In the genomic region with DNA sequence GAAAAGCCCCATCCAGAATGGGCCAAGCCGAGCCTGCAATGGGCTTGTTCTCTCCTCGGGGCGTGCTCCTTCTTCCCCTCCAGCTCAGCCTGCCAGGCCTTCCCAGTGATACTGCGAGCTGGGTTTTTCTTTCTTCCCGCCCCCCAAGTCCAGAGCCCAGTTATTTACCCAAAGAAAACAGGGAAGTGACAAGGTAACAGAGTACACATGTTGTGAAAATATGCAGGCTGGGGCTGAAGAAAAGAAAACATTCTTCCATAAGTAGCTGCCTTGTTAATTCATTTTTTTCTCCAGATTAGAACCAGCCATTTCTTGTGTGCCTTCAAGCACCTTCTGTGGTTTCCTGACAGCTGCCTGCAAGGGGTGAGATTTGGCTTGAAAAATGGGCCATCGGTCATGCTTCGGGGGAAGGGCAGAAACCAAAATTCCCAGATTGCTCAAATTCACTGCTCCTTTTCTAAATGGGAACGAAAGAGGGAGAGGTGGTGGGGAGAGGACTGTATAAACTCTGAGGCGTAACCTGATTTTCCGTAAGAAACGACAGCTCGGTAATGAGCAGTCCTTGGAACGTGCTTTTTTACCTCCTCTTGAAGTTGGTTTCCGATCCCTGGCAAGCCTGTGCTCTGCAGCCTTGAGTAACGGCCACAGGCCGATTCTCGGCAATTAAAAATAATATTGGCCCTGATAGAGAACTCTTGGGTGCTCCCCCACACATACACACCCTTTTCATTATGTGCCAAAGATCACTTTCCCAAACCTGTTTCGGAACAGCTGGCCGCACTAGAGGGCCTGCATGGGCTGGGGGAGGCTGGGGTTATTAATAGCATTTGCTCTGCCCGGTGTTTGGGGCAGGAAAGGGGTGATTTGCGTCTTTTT, we compare ENCODE assay signal across 11 cellular contexts.
DNase-seq lines count a peak whose midpoint lies in the region; ATAC-seq and TF ChIP-seq lines count a peak whose summit lies in the region.
"Had no signal": no experiment of that assay in that cellular context is flagged by ENCODE, and none has a peak within 500 bp of the region (broad histone marks: within the 10 kb centered on the region; RNA-seq: fewer than 3 reads in every experiment).

No MANE protein-coding gene starts in this region.

- peak overlapping the region; percentile 17 for H3K4me2 ChIP-seq in trophoblast cell (ENCODE audit: low read length)

- DNase-seq in BJ (ENCODE audit: low read depth) (peak; percentile 86), WTC11 (ENCODE audit: low spot score) (no peak), left ventricle myocardium inferior (no peak), trophoblast cell (peak; percentile 62 to 67), NCI-H1930 (lab: John Stamatoyannopoulos, UW) (no peak), SKM-1 (lab: John Stamatoyannopoulos, UW; ENCODE audit: unreplicated experiment) (no peak), COLO829 (ENCODE audit: low spot score) (no peak)
- DNase-seq: NCI-H1436 treated with DMSO at 0.1 percent for 48 hours, T-helper 1 cell had no signal

- H3K18ac ChIP-seq in trophoblast cell (ENCODE audit: low read length), result peak overlapping the region; percentile 88

- H3K27ac Mint-ChIP-seq in WTC11, result peak overlapping the region; percentile 56; the same call in 1 of the 2 replicates

- H3K4ac ChIP-seq in trophoblast cell (ENCODE audit: low read depth, low read length), result peak overlapping the region; percentile 81

- no peaks in the 10 kb centered on the region for H3K36me3 Mint-ChIP-seq in WTC11

- H2AFZ ChIP-seq in trophoblast cell (ENCODE audit: insufficient read depth, low read length, poor library complexity), result no peak overlapping the region

- H3K23ac ChIP-seq in trophoblast cell (ENCODE audit: low read length), result no peak overlapping the region

- H3K9me3 ChIP-seq in left ventricle myocardium inferior (replicated peaks), result no peaks in the 10 kb centered on the region
- no peaks in the 10 kb centered on the region for H3K9me3 ChIP-seq in trophoblast cell (ENCODE audit: insufficient read depth, low read depth, low read length)

- H4K91ac ChIP-seq in trophoblast cell (ENCODE audit: low read depth, low read length), result peak overlapping the region; percentile 96

- H3K27me3 ChIP-seq in BJ (ENCODE audit: control insufficient read depth, insufficient read depth, low read length) (no peaks in the 10 kb centered on the region), left ventricle myocardium inferior (ENCODE audit: low read depth) (no peaks in the 10 kb centered on the region), trophoblast cell (ENCODE audit: insufficient read depth, low read length) (no peaks in the 10 kb centered on the region)

- intact Hi-C loops in left ventricle myocardium inferior (cut with micrococcal nuclease), result no loop called here

- H2BK12ac ChIP-seq in trophoblast cell (ENCODE audit: low read length), result peak overlapping the region; percentile 97

- H3K14ac ChIP-seq in trophoblast cell (ENCODE audit: low read length), result peak overlapping the region; percentile 83

- no peak overlapping the region for H4K12ac ChIP-seq in trophoblast cell (ENCODE audit: low read depth, low read length)

- peak overlapping the region; percentile 26 for H4K8ac ChIP-seq in trophoblast cell (ENCODE audit: low read depth, low read length)

- ATAC-seq in WTC11 (no peak; the same call in 1 of the 2 replicates), HG03342 (IDR thresholded peaks at IDR 0.05; ENCODE audit: unreplicated experiment) (no peak)

- peaks cover 30% of the 10 kb centered on the region for H3K4me1 Mint-ChIP-seq in WTC11

- CTCF ChIA-PET in BJ (lab: Yijun Ruan, JAX) (interaction anchor here (0.6 to 1.2 kb wide), 3 partner anchors 130 to 314 kb away, joined by 3 read pairs; no protein-coding TSS in a partner anchor), WTC11 (lab: Charles Lee) (no interaction called here)

- peaks cover 43% of the 10 kb centered on the region for H3K79me1 ChIP-seq in trophoblast cell (ENCODE audit: low read length)

- peaks cover 7% of the 10 kb centered on the region for H3K79me2 ChIP-seq in trophoblast cell (ENCODE audit: control insufficient read depth, insufficient read depth, low read length, poor library complexity)

- H3K27me3 Mint-ChIP-seq in WTC11 (ENCODE audit: low read depth), result no peaks in the 10 kb centered on the region; the same call in 1 of the 2 replicates

- TF ChIP-seq CTCF in BJ (IDR thresholded peaks at IDR 0.05; ENCODE audit: insufficient read depth, low read depth, low read length), result no peak
- TF ChIP-seq CTCF in WTC11 (IDR thresholded peaks at IDR 0.05), result no peak
- no peak for TF ChIP-seq CTCF in left ventricle myocardium inferior (IDR thresholded peaks at IDR 0.05; ENCODE audit: borderline replicate concordance)

- H3K9me3 Mint-ChIP-seq in WTC11, result peaks cover 2% of the 10 kb centered on the region; the same call in 1 of the 2 replicates

- no peak overlapping the region for H3K9ac ChIP-seq in trophoblast cell (ENCODE audit: low read length)

- no peaks in the 10 kb centered on the region; the same call in 1 of the 2 replicates for H3K36me3 ChIP-seq in BJ (ENCODE audit: control insufficient read depth, insufficient read depth, low read length)
- no peaks in the 10 kb centered on the region for H3K36me3 ChIP-seq in left ventricle myocardium inferior
- no peaks in the 10 kb centered on the region for H3K36me3 ChIP-seq in trophoblast cell (ENCODE audit: control insufficient read depth in 1 of 2, insufficient read depth in 2 of 2, low read length in 2 of 2)

- peak overlapping the region; percentile 76 for H2AK5ac ChIP-seq in trophoblast cell (ENCODE audit: low read length)

- H3K4me3 ChIP-seq in BJ (ENCODE audit: low read depth, low read length) (no peak overlapping the region), left ventricle myocardium inferior (no peak overlapping the region), trophoblast cell (ENCODE audit: low read depth, low read length) (no peak overlapping the region)

- WGBS in trophoblast cell (ENCODE audit: extremely low coverage, insufficient coverage, insufficient read length), result no CpG with 5 or more reads among the region's 21 CpGs

- H3K4me1 ChIP-seq in left ventricle myocardium inferior, result peaks cover 57% of the 10 kb centered on the region
- peaks cover 30 to 45% of the 10 kb centered on the region in 2 experiments for H3K4me1 ChIP-seq in trophoblast cell (ENCODE audit: control insufficient read depth in 1 of 2, insufficient read depth in 2 of 2, low read length in 2 of 2)

- no peak overlapping the region for H3K4me3 Mint-ChIP-seq in WTC11

- H2BK120ac ChIP-seq in trophoblast cell (ENCODE audit: insufficient read depth, low read length, poor library complexity), result peak overlapping the region; percentile 93

- H3K27ac ChIP-seq in left ventricle myocardium inferior (replicated peaks) (peak overlapping the region; percentile 78), trophoblast cell (ENCODE audit: low read depth, low read length) (peak overlapping the region; percentile 76)
- H3K27ac ChIP-seq: C4-2B had no signal

- POLR2A ChIA-PET in BJ (lab: Charles Lee) (no interaction called here), WTC11 (lab: Charles Lee) (no interaction called here)

- H2BK5ac ChIP-seq in trophoblast cell (ENCODE audit: low read depth, low read length, poor library complexity), result peak overlapping the region; percentile 71

TF ChIP-seq in WTC11, 78 proteins besides CTCF, POLR2A, EP300 and RAD21 (continues in another document):
- TF ChIP-seq JAZF1 (CRISPR knock-in tag; IDR thresholded peaks at IDR 0.05) (no peak), SMAD3 (CRISPR knock-in tag; IDR thresholded peaks at IDR 0.05; ENCODE audit: borderline replicate concordance) (no peak), GTF2I (CRISPR knock-in tag; conservative IDR thresholded peaks at IDR 0.05) (no peak), TP53 (CRISPR knock-in tag; IDR thresholded peaks at IDR 0.05) (no peak), NR2C2 (CRISPR knock-in tag; IDR thresholded peaks at IDR 0.05) (no peak)
- TF ChIP-seq, protein P1, sequence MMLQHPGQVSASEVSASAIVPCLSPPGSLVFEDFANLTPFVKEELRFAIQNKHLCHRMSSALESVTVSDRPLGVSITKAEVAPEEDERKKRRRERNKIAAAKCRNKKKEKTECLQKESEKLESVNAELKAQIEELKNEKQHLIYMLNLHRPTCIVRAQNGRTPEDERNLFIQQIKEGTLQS (CRISPR knock-in tag; conservative IDR thresholded peaks at IDR 0.05), result no peak
- TF ChIP-seq, protein P2, sequence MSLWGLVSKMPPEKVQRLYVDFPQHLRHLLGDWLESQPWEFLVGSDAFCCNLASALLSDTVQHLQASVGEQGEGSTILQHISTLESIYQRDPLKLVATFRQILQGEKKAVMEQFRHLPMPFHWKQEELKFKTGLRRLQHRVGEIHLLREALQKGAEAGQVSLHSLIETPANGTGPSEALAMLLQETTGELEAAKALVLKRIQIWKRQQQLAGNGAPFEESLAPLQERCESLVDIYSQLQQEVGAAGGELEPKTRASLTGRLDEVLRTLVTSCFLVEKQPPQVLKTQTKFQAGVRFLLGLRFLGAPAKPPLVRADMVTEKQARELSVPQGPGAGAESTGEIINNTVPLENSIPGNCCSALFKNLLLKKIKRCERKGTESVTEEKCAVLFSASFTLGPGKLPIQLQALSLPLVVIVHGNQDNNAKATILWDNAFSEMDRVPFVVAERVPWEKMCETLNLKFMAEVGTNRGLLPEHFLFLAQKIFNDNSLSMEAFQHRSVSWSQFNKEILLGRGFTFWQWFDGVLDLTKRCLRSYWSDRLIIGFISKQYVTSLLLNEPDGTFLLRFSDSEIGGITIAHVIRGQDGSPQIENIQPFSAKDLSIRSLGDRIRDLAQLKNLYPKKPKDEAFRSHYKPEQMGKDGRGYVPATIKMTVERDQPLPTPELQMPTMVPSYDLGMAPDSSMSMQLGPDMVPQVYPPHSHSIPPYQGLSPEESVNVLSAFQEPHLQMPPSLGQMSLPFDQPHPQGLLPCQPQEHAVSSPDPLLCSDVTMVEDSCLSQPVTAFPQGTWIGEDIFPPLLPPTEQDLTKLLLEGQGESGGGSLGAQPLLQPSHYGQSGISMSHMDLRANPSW (CRISPR knock-in tag; conservative IDR thresholded peaks at IDR 0.05; ENCODE audit: low read depth), result no peak
- TF ChIP-seq, protein P3, sequence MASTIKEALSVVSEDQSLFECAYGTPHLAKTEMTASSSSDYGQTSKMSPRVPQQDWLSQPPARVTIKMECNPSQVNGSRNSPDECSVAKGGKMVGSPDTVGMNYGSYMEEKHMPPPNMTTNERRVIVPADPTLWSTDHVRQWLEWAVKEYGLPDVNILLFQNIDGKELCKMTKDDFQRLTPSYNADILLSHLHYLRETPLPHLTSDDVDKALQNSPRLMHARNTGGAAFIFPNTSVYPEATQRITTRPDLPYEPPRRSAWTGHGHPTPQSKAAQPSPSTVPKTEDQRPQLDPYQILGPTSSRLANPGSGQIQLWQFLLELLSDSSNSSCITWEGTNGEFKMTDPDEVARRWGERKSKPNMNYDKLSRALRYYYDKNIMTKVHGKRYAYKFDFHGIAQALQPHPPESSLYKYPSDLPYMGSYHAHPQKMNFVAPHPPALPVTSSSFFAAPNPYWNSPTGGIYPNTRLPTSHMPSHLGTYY (CRISPR knock-in tag; IDR thresholded peaks at IDR 0.05), result no peak

Comparison
In these comparisons a context has a peak if more than half of its experiments do, and no peak if none do; other contexts are left out.
1. DNase-seq: peak in BJ (single experiment) and trophoblast cell (2 of 2); none in WTC11 (single experiment), left ventricle myocardium inferior (single experiment), NCI-H1930 (0 of 2), SKM-1 (single experiment) and COLO829 (single experiment).